In the genomic region with DNA sequence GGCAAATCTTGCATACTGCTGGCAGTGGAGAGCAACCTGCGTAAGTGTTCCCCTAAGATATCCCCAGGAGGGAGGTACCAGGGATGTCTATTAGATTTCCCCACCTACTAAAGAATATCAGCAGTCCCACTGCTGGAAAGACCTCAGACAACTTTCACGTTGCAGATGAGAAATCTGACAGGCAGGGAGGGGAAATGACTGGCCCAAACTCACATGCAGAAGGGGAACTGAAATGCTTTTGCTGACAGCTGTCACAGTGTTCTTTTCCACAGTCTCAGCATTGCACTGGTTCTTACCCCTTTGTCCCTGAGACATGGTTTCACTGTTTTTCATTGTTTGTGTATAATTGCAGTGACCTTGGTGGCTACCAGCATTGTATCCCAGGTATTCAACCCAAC, we compare ENCODE assay signal across 17 cellular contexts.
DNase-seq lines count a peak whose midpoint lies in the region; ATAC-seq and TF ChIP-seq lines count a peak whose summit lies in the region.
"Had no signal": no experiment of that assay in that cellular context is flagged by ENCODE, and none has a peak within 500 bp of the region (broad histone marks: within the 10 kb centered on the region; RNA-seq: fewer than 3 reads in every experiment).

No MANE protein-coding gene starts in this region.

- ATAC-seq in GM19035 (IDR thresholded peaks at IDR 0.05; ENCODE audit: unreplicated experiment) = peak; percentile 85
- ATAC-seq in HG02610 (IDR thresholded peaks at IDR 0.05; ENCODE audit: unreplicated experiment) = peak; percentile 60
- ATAC-seq in HG03521 (IDR thresholded peaks at IDR 0.05; ENCODE audit: unreplicated experiment) = peak; percentile 84
- ATAC-seq in activated CD8-positive, alpha-beta T cell treated with anti-CD3 and anti-CD28 coated beads for 36 hours = no peak
- ATAC-seq: A549, left lung had no signal

- no peak for TF ChIP-seq CTCF in activated CD8-positive, alpha-beta T cell treated with anti-CD3 and anti-CD28 coated beads for 36 hours (IDR thresholded peaks at IDR 0.05)

- H3K27me3 Mint-ChIP-seq in activated CD8-positive, alpha-beta T cell treated with anti-CD3 and anti-CD28 coated beads for 36 hours = no peaks in the 10 kb centered on the region

- H3K27ac Mint-ChIP-seq in activated CD8-positive, alpha-beta T cell treated with anti-CD3 and anti-CD28 coated beads for 36 hours = no peak overlapping the region

- no peak overlapping the region for H3K4me3 ChIP-seq in HAP-1
- H3K4me3 ChIP-seq: A549, left lung had no signal

- POLR2A ChIA-PET in activated CD8-positive, alpha-beta T cell treated with anti-CD3 and anti-CD28 coated beads for 36 hours (lab: Charles Lee) = no interaction called here

- no peaks in the 10 kb centered on the region for H3K36me3 Mint-ChIP-seq in activated CD8-positive, alpha-beta T cell treated with anti-CD3 and anti-CD28 coated beads for 36 hours (ENCODE audit: low read depth)

- CTCF ChIA-PET in activated CD8-positive, alpha-beta T cell treated with anti-CD3 and anti-CD28 coated beads for 36 hours (lab: Charles Lee) = no interaction called here

- no peaks in the 10 kb centered on the region for H3K4me1 ChIP-seq in HAP-1
- H3K4me1 ChIP-seq: A549, left lung had no signal

- H3K9me3 ChIP-seq in HAP-1 = no peaks in the 10 kb centered on the region
- H3K9me3 ChIP-seq: A549, left lung had no signal

- H3K27me3 ChIP-seq in HAP-1 (ENCODE audit: low read depth) = no peaks in the 10 kb centered on the region
- H3K27me3 ChIP-seq: left lung had no signal

- no peaks in the 10 kb centered on the region for H3K36me3 ChIP-seq in HAP-1 (replicated peaks)
- H3K36me3 ChIP-seq: left lung had no signal

- intact Hi-C loops in activated CD8-positive, alpha-beta T cell treated with anti-CD3 and anti-CD28 coated beads for 36 hours (cut with micrococcal nuclease) = no loop called here

- H3K4me1 Mint-ChIP-seq in activated CD8-positive, alpha-beta T cell treated with anti-CD3 and anti-CD28 coated beads for 36 hours (ENCODE audit: low read depth) = peaks cover 3% of the 10 kb centered on the region

- H3K9me3 Mint-ChIP-seq in activated CD8-positive, alpha-beta T cell treated with anti-CD3 and anti-CD28 coated beads for 36 hours = no peaks in the 10 kb centered on the region

- peak; percentile 43 for DNase-seq in CD1c-positive myeloid dendritic cell (ENCODE audit: extremely low spot score)
- no peak for DNase-seq in HAP-1 (ENCODE audit: low spot score in 2 of 2)
- no peak for DNase-seq in hippocampal formation (lab: John Stamatoyannopoulos, UW)
- no peak for DNase-seq in AG20443 (ENCODE audit: low spot score)
- DNase-seq in activated CD8-positive, alpha-beta T cell treated with anti-CD3 and anti-CD28 coated beads for 36 hours = no peak
- DNase-seq: activated naive CD4-positive, alpha-beta T cell treated with Interleukin-2 at 50 U/mL for 16 hours; DND-41; foreskin fibroblast; HCEC 1CT; left lung; NCI-H510A; stimulated activated CD4-positive, alpha-beta T cell treated with anti-CD3 and anti-CD28 coated beads, Interleukin-4, amount 100 ng/mL, for 24 hours; substantia nigra had no signal

- no peak overlapping the region for H3K4me3 Mint-ChIP-seq in activated CD8-positive, alpha-beta T cell treated with anti-CD3 and anti-CD28 coated beads for 36 hours

- in situ Hi-C loops in HAP-1 (cut with MboI; ENCODE audit: low sequenced_read_pairs) = no loop called here
